ENCODE assay signal across 28 cellular contexts in the genomic region with DNA sequence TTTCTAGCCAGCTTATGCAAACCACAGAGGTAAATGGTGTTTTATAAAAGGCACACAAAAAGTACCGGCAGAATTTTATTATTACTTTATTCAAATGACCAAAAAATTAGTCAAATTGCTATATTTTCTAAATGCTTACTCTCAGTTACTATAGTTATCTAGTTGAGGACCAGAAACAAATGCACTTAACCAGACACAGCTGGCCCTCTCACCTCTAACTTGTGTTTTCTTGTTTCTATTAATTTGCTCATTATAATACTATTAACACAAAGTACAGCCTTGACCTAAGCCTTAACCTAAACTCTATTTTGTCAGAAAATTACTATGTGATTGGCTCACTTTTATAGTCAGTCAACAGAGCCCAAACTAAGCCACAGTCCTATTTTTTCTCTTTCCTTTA.
"Had no signal": no experiment of that assay in that cellular context is flagged by ENCODE, and none has a peak within 500 bp of the region (broad histone marks: within the 10 kb centered on the region; RNA-seq: fewer than 3 reads in every experiment).

No MANE protein-coding gene starts in this region.

- DNase-seq: hypothalamus; immature natural killer cell; kidney; left colon; left lung; lower lobe of right lung; midbrain; mucosa of descending colon; naive thymus-derived CD4-positive, alpha-beta T cell; pancreas; posterior cingulate gyrus; retina; right cardiac atrium; stimulated activated CD4-positive, alpha-beta T cell treated with anti-CD3 and anti-CD28 coated beads, Interleukin-12 subunit alpha, Interleukin-12 subunit beta, amount 100 ng/mL, for 4 hours; stimulated activated CD4-positive, alpha-beta T cell treated with anti-CD3 and anti-CD28 coated beads, Interleukin-15, amount 100 ng/mL, for 24 hours; stimulated activated CD4-positive, alpha-beta T cell treated with anti-CD3 and anti-CD28 coated beads, Interleukin-2, amount 100 ng/mL, for 24 hours; stimulated activated CD4-positive, alpha-beta T cell treated with anti-CD3 and anti-CD28 coated beads, Interleukin-4, amount 100 ng/mL, for 1 hour; stimulated activated naive B cell treated with anti-CD40 and anti-IgM and Interleukin-4, amounts not matched to agents 10 μg/mL and 1 μg/mL and 100 μg/mL, for 72 hours; stimulated activated naive CD8-positive, alpha-beta T cell treated with anti-CD3 and anti-CD28 coated beads, Interleukin-15, Interleukin-2, amounts not matched to agents 100 U/mL and 50 U/mL, for 24 hours; stomach; testis; thyroid gland; transverse colon; upper lobe of left lung had no signal

- H3K9me3 Mint-ChIP-seq: immature natural killer cell; naive thymus-derived CD4-positive, alpha-beta T cell; natural killer cell treated with Interleukin-12 subunit alpha and Interleukin-12 subunit beta and Interleukin-15 and Interleukin-18, amount 100 ng/mL, for 72 hours; stimulated activated naive B cell treated with anti-CD40 and anti-IgM and Interleukin-4, amounts not matched to agents 10 μg/mL and 1 μg/mL and 100 μg/mL, for 72 hours had no signal

- H3K4me1 Mint-ChIP-seq: stimulated activated naive B cell treated with anti-CD40 and anti-IgM and Interleukin-4, amounts not matched to agents 10 μg/mL and 1 μg/mL and 100 μg/mL, for 72 hours had no signal

- H3K4me1 ChIP-seq: left lung, lower lobe of right lung, pancreas, prostate gland, stomach, testis, thyroid gland, transverse colon, upper lobe of left lung had no signal

- ATAC-seq: left colon; left lung; lower lobe of right lung; mucosa of descending colon; naive thymus-derived CD4-positive, alpha-beta T cell; natural killer cell treated with Interleukin-12 subunit alpha and Interleukin-12 subunit beta and Interleukin-15 and Interleukin-18, amount 100 ng/mL, for 72 hours; pancreas; right cardiac atrium; sciatic nerve; stimulated activated naive B cell treated with anti-CD40 and anti-IgM and Interleukin-4, amounts not matched to agents 10 μg/mL and 1 μg/mL and 100 μg/mL, for 72 hours; stimulated activated naive CD8-positive, alpha-beta T cell treated with anti-CD3 and anti-CD28 coated beads, Interleukin-15, Interleukin-2, amounts not matched to agents 100 U/mL and 50 U/mL, for 24 hours had no signal

- H3K27me3 Mint-ChIP-seq: naive thymus-derived CD4-positive, alpha-beta T cell; natural killer cell treated with Interleukin-12 subunit alpha and Interleukin-12 subunit beta and Interleukin-15 and Interleukin-18, amount 100 ng/mL, for 72 hours; stimulated activated naive B cell treated with anti-CD40 and anti-IgM and Interleukin-4, amounts not matched to agents 10 μg/mL and 1 μg/mL and 100 μg/mL, for 72 hours had no signal

- H3K4me3 Mint-ChIP-seq: immature natural killer cell; naive thymus-derived CD4-positive, alpha-beta T cell; natural killer cell treated with Interleukin-12 subunit alpha and Interleukin-12 subunit beta and Interleukin-15 and Interleukin-18, amount 100 ng/mL, for 72 hours; stimulated activated naive B cell treated with anti-CD40 and anti-IgM and Interleukin-4, amounts not matched to agents 10 μg/mL and 1 μg/mL and 100 μg/mL, for 72 hours had no signal

- H3K36me3 ChIP-seq: pancreas, prostate gland, thyroid gland, transverse colon had no signal

- H3K9me3 ChIP-seq: left lung, lower lobe of right lung, mucosa of descending colon, pancreas, prostate gland, stomach, testis, thyroid gland, transverse colon, upper lobe of left lung had no signal

- H3K27ac ChIP-seq: left lung, lower lobe of right lung, pancreas, prostate gland, skin epidermis, stomach, testis, thyroid gland, transverse colon, upper lobe of left lung had no signal

- H3K27ac Mint-ChIP-seq: immature natural killer cell; naive thymus-derived CD4-positive, alpha-beta T cell; natural killer cell treated with Interleukin-12 subunit alpha and Interleukin-12 subunit beta and Interleukin-15 and Interleukin-18, amount 100 ng/mL, for 72 hours; stimulated activated naive B cell treated with anti-CD40 and anti-IgM and Interleukin-4, amounts not matched to agents 10 μg/mL and 1 μg/mL and 100 μg/mL, for 72 hours had no signal

- H3K27me3 ChIP-seq: left lung, pancreas, stomach, testis, thyroid gland, transverse colon, upper lobe of left lung had no signal

- H3K4me3 ChIP-seq: left lung, lower lobe of right lung, mucosa of descending colon, pancreas, prostate gland, skin epidermis, stomach, testis, thyroid gland, transverse colon, upper lobe of left lung had no signal
